In the genomic region with DNA sequence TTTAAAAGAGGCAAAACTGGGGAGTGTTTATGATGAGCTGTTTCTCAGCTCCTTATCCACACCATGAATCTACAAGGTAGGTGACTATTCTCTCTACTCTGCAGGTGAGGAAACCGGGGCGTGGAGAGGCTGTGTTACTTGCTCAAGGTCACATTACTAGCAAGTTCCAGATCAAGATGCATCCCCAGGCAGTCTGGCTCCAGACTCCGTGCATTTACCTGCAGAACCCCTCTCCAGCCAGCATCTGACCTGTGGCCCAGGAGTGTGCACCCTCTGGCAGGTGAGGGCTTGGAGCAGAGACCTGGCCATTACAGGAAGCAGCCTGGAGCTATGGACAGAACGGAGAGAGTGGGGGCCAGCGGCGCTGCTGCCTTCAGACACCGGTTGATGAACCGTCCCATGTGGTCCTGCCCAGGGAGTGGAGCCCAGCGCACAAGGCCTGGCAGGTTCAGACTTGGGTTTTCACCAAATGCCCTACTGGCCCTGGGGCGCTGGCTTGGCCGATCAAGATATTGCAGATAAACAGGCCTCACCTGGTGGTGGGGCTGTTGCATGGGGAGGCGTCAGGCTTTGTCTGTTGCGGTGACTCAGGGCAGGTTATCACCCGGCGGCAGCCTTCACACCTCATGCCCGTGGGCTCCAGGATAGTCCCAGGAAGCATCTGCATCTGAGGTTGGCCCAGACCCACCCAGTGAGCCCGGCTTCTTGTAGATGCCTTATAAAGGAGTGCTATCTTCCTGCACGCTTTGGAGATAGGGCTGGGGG, we compare ENCODE assay signal across 21 cellular contexts. TPM values are rescaled to one million over a fixed set of nuclear protein-coding genes. Genes with fewer than 3 reads are reported as not detected.
"Had no signal": no experiment of that assay in that cellular context is flagged by ENCODE, and none has a peak within 500 bp of the region (broad histone marks: within the 10 kb centered on the region; RNA-seq: fewer than 3 reads in every experiment).

No MANE protein-coding gene starts in this region.

- H3K9me3 ChIP-seq: ascending aorta, esophagus muscularis mucosa, right atrium auricular region had no signal

- H3K4me3 Mint-ChIP-seq: activated naive CD4-positive, alpha-beta T cell treated with anti-CD3 and anti-CD28 coated beads, Interleukin-2, amount 50 U/mL, for 24 hours; activated T-cell treated with anti-CD3 and anti-CD28 coated beads, Interleukin-2, amount 50 U/mL, for 72 hours; neural crest cell; T-helper 1 cell treated with Interleukin-12 subunit alpha and Interleukin-12 subunit beta and Interleukin-4 antibody, amounts not matched to agents 30 μg/mL and 1 μg/mL, for 36 hours had no signal

- H3K27ac Mint-ChIP-seq: activated naive CD4-positive, alpha-beta T cell treated with anti-CD3 and anti-CD28 coated beads, Interleukin-2, amount 50 U/mL, for 24 hours; activated T-cell treated with anti-CD3 and anti-CD28 coated beads, Interleukin-2, amount 50 U/mL, for 72 hours; progenitor cell of endocrine pancreas; T-helper 1 cell treated with Interleukin-12 subunit alpha and Interleukin-12 subunit beta and Interleukin-4 antibody, amounts not matched to agents 30 μg/mL and 1 μg/mL, for 36 hours had no signal

- H3K27ac ChIP-seq: ascending aorta, esophagus muscularis mucosa, right atrium auricular region had no signal

- H3K4me3 ChIP-seq: ascending aorta, esophagus muscularis mucosa, lung, right atrium auricular region, skin epidermis had no signal

- H3K27me3 ChIP-seq: ascending aorta, esophagus muscularis mucosa, right atrium auricular region had no signal

- H3K4me1 ChIP-seq: ascending aorta, esophagus muscularis mucosa, right atrium auricular region had no signal

- H3K36me3 ChIP-seq: ascending aorta, esophagus muscularis mucosa, right atrium auricular region had no signal

- H3K27me3 Mint-ChIP-seq: activated naive CD4-positive, alpha-beta T cell treated with anti-CD3 and anti-CD28 coated beads, Interleukin-2, amount 50 U/mL, for 24 hours had no signal

- H3K9me3 Mint-ChIP-seq: activated naive CD4-positive, alpha-beta T cell treated with anti-CD3 and anti-CD28 coated beads, Interleukin-2, amount 50 U/mL, for 24 hours; activated T-cell treated with anti-CD3 and anti-CD28 coated beads, Interleukin-2, amount 50 U/mL, for 72 hours; neural crest cell; T-helper 1 cell treated with Interleukin-12 subunit alpha and Interleukin-12 subunit beta and Interleukin-4 antibody, amounts not matched to agents 30 μg/mL and 1 μg/mL, for 36 hours had no signal

- ATAC-seq: activated T-cell treated with anti-CD3 and anti-CD28 coated beads, Interleukin-2, amount 50 U/mL, for 72 hours; left lobe of liver had no signal

- H3K4me1 Mint-ChIP-seq: neural crest cell had no signal

- DNase-seq: activated CD4-positive, alpha-beta T cell treated with anti-CD3 and anti-CD28 coated beads, Interleukin-2, amount 50 U/mL, for 1 hour; activated CD4-positive, CD25-positive, alpha-beta regulatory T cell treated with anti-CD3 and anti-CD28 coated beads, Interleukin-2, amount 50 U/mL, for 72 hours; activated effector memory CD4-positive, alpha-beta T cell treated with anti-CD3 and anti-CD28 coated beads, Interleukin-2, amount 50 U/mL, for 16 hours; activated T-cell treated with anti-CD3 and anti-CD28 coated beads, Interleukin-2, amount 50 U/mL, for 72 hours; cerebellar nuclear complex; cortex of kidney; effector CD4-positive, alpha-beta T cell; kidney; stimulated activated CD4-positive, alpha-beta T cell treated with anti-CD3 and anti-CD28 coated beads, Interleukin-15, amount 100 ng/mL, for 24 hours; stimulated activated CD4-positive, alpha-beta T cell treated with anti-CD3 and anti-CD28 coated beads, Interleukin-2, amount 100 ng/mL, for 48 hours had no signal

- H3K36me3 Mint-ChIP-seq: activated naive CD4-positive, alpha-beta T cell treated with anti-CD3 and anti-CD28 coated beads, Interleukin-2, amount 50 U/mL, for 24 hours had no signal

RNA-seq across cellular contexts. Expression of a gene that starts 29.2 kb away (rescaled TPM):
- total RNA-seq: activated CD8-positive, alpha-beta memory T cell treated with anti-CD3 and anti-CD28 coated beads for 36 hours; activated T-cell treated with anti-CD3 and anti-CD28 coated beads, Interleukin-2, amount 50 U/mL, for 72 hours; ascending aorta had no signal
